In the genomic region with DNA sequence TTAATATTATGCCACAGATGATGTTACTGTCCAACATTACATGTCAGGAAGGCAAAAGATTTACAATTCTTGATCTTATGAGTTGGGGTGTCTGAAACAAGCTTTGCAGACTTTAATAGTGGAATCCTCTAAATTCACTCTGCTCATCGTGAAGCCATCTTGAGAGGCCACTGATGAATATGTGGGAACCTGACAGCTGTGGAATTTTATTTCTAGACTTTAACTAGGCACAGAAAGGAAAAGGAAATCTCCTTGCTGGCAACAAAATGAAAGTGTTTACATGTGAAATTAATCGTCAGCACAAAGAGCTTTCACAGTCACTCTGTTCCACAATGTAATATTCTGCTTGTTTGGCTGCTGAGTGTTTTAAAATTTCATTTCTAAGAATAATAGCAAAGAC, we compare ENCODE assay signal across 9 cellular contexts. TPM values are rescaled to one million over a fixed set of nuclear protein-coding genes. Genes with fewer than 3 reads are reported as not detected.
DNase-seq lines count a peak whose midpoint lies in the region; ATAC-seq, FAIRE-seq and TF ChIP-seq lines count a peak whose summit lies in the region.
"Had no signal": no experiment of that assay in that cellular context is flagged by ENCODE, and none has a peak within 500 bp of the region (broad histone marks: within the 10 kb centered on the region; RNA-seq: fewer than 3 reads in every experiment).

No MANE protein-coding gene starts in this region.

- H3K4me1 ChIP-seq in DND-41 (ENCODE audit: insufficient read depth, low read length) (peaks cover 86% of the 10 kb centered on the region), endocrine pancreas (ENCODE audit: control insufficient read depth, insufficient read depth, low read length) (peaks cover 7% of the 10 kb centered on the region), pancreas (peaks cover 7 to 11% (median 8%) of the 10 kb centered on the region in 3 donors), prostate gland (replicated peaks) (peaks cover 4% of the 10 kb centered on the region)

- H3K27ac ChIP-seq in DND-41 (ENCODE audit: low read length) (peak overlapping the region; percentile 96), pancreas (peak overlapping the region in 3 of 4 donors; percentile 4 to 44 (median 8)), prostate gland (no peak overlapping the region)

- DNase-seq in DND-41 (no peak), LNCaP clone FGC (ENCODE audit: low read depth) (no peak), pancreas (no peak), GM03348 (ENCODE audit: low spot score) (no peak), prostate gland (ENCODE audit: low spot score) (no peak)
- no peak for DNase-seq in activated CD8-positive, alpha-beta memory T cell treated with anti-CD3 and anti-CD28 coated beads, Interleukin-2, amount 50 U/mL, for 48 hours
- DNase-seq: Kasumi-1, NCI-H82 had no signal

- 8 to 10% methylated on average over 2 of the region's 2 CpGs for WGBS in pancreas, 2 donors
- WGBS in prostate gland, result 23% methylated on average over 2 of the region's 2 CpGs

- H3K9ac ChIP-seq in DND-41 (ENCODE audit: low read depth, low read length) (peak overlapping the region; percentile 65), endocrine pancreas (ENCODE audit: control insufficient read depth, insufficient read depth, low read length) (no peak overlapping the region)

- FAIRE-seq in pancreas (lab: Jason Lieb, UNC), result no peak

- H3K9me3 ChIP-seq in DND-41 (ENCODE audit: insufficient read depth, low read length, severe bottlenecking) (no peaks in the 10 kb centered on the region), endocrine pancreas (ENCODE audit: control insufficient read depth, low read length) (no peaks in the 10 kb centered on the region), pancreas (no peaks in the 10 kb centered on the region), prostate gland (no peaks in the 10 kb centered on the region)

- H3K4me2 ChIP-seq in DND-41 (ENCODE audit: insufficient read depth, low read length), result peak overlapping the region; percentile 74

- H3K79me2 ChIP-seq in DND-41 (ENCODE audit: insufficient read depth, low read length), result peaks cover 100% of the 10 kb centered on the region

- peak overlapping the region; percentile 30; the same call in 1 of the 2 replicates for H2AFZ ChIP-seq in DND-41 (ENCODE audit: low read depth, low read length)

- H3K36me3 ChIP-seq in DND-41 (ENCODE audit: insufficient read depth, low read length), result peaks cover 26% of the 10 kb centered on the region
- no peaks in the 10 kb centered on the region for H3K36me3 ChIP-seq in endocrine pancreas (ENCODE audit: control insufficient read depth, insufficient read depth, low read length)
- H3K36me3 ChIP-seq in pancreas, result no peaks in the 10 kb centered on the region
- H3K36me3 ChIP-seq in prostate gland, result no peaks in the 10 kb centered on the region

- H3K27me3 ChIP-seq in DND-41 (ENCODE audit: insufficient read depth, low read length, poor library complexity) (no peaks in the 10 kb centered on the region), endocrine pancreas (ENCODE audit: control insufficient read depth, insufficient read depth, low read length) (no peaks in the 10 kb centered on the region), pancreas (no peaks in the 10 kb centered on the region), prostate gland (replicated peaks; ENCODE audit: insufficient read depth) (no peaks in the 10 kb centered on the region)

- no peak for TF ChIP-seq POLR2A in prostate gland (IDR thresholded peaks at IDR 0.05)

- H3K4me3 ChIP-seq in DND-41 (ENCODE audit: low read depth in 1 of 2, low read length in 2 of 2) (peak overlapping the region; percentile 13 to 53; a peak in 3 of 4 replicates), LNCaP clone FGC (ENCODE audit: low read depth, low read length) (peak overlapping the region; percentile 23), endocrine pancreas (ENCODE audit: control insufficient read depth, insufficient read depth, low read length) (peak overlapping the region; percentile 33), pancreas (peak overlapping the region in 2 of 4 donors; percentile 14 to 21), prostate gland (no peak overlapping the region)

- ATAC-seq in DND-41 (ENCODE audit: insufficient read depth, low read depth) (no peak), pancreas (peak; percentile 38 to 68 (median 53))

- intact Hi-C loops in pancreas (cut with DNase I) (no loop called here), prostate gland (cut with DNase I) (loop anchor here (2.0 kb wide), 1 partner anchor 15 kb away; the partner anchor contains the start of gene NREP)

- TF ChIP-seq CTCF in DND-41 (IDR thresholded peaks at IDR 0.05; ENCODE audit: borderline replicate concordance, extremely low read depth, low read length, poor library complexity, severe bottlenecking) (no peak), LNCaP clone FGC (IDR thresholded peaks at IDR 0.05; ENCODE audit: control insufficient read depth, extremely low read depth, insufficient read depth) (no peak), pancreas (IDR thresholded peaks at IDR 0.05) (no peak), prostate gland (IDR thresholded peaks at IDR 0.05) (no peak)

- peaks cover 14% of the 10 kb centered on the region; the same call in 1 of the 2 replicates for H4K20me1 ChIP-seq in DND-41 (ENCODE audit: insufficient read depth, low read length)

RNA-seq across cellular contexts. Expression of gene NREP, which starts 14.8 kb away (rescaled TPM):
- total RNA-seq in pancreas (10 to 100 TPM in 1 of 6 donors, 1 to 10 TPM in 5; 2.3 to 19.1 (median 5.0) TPM), prostate gland (10 to 100 TPM in 1 of 2 donors, 1 to 10 TPM in 1; 7.6 to 28.2 TPM)
- 10 to 100 TPM in 1 of 2 donors, 1 to 10 TPM in 1; 3.7 to 10.7 TPM for polyA plus RNA-seq in pancreas

Comparison
In these comparisons a context has a peak if more than half of its experiments do, and no peak if none do; other contexts are left out.
1. H3K27ac ChIP-seq: peak in DND-41 (single experiment) and pancreas (3 of 4); none in prostate gland (0 of 2).
2. H3K4me3 ChIP-seq: peak in DND-41 (2 of 2), LNCaP clone FGC (single experiment) and endocrine pancreas (single experiment); none in prostate gland (0 of 2).